In the genomic region with DNA sequence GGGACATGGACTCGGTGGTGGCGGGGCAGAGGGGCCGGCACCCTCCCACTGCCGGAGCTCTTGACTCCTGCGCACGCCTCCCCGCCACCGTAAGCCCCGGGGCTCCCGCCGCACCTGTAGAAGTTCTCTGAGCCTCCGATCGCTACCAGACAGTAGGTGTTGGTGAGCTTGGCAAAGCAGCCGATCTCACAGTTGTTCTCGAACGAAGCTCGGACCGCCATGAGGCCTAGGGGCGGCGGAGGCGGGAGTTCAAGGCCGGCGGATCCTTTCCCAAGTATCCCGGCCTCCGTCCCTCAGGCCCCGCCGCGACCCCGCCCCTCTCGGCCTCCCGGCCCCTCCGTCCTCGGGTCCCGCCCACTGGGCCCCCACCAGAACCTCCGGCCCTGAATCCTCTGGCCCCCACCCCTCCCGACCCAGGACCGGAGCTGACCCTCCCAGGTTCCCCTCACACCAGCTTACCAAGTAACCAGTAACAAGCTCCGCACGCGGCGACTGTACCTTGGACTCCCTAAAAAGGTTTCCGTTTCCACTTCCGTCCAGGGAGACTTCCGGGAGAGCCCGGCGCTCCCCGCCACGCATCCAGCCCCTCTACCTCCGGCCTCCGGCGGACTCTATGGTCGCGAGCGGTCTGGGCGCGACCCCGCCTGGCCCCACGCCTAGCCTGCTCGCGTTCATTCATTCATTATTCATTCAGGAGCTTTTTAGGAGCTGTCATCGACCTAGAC, we compare ENCODE assay signal across 8 cellular contexts. TPM values are rescaled to one million over a fixed set of nuclear protein-coding genes. Genes with fewer than 3 reads are reported as not detected.
DNase-seq lines count a peak whose midpoint lies in the region; TF ChIP-seq lines count a peak whose summit lies in the region.

Gene EIF6 (minus strand): TSS at position 506 of the 725 bp plus-strand sequence. CDS start 285 bp downstream, at position 221.

- H2AFZ ChIP-seq in SU-DHL-6 (ENCODE audit: low read depth, low read length, severe bottlenecking), result peak within 1 kb of the TSS; percentile 96
- H2AFZ ChIP-seq in parathyroid adenoma, result peak within 1 kb of the TSS; percentile 100

- H3K9ac ChIP-seq in SU-DHL-6 (ENCODE audit: low read length) (peak within 1 kb of the TSS; percentile 90), parathyroid adenoma (peak within 1 kb of the TSS; percentile 76)

- in situ Hi-C loops in HAP-1 (cut with MboI; ENCODE audit: low sequenced_read_pairs), result no loop called here

- no peaks in the 10 kb centered on the region for H3K9me2 ChIP-seq in SU-DHL-6 (replicated peaks; ENCODE audit: insufficient read depth, low read length)

- H3K4me1 ChIP-seq in HAP-1, result peaks cover 12% of the 10 kb centered on the region
- H3K4me1 ChIP-seq in cardiac muscle cell (ENCODE audit: low read depth), result peaks cover 6% of the 10 kb centered on the region
- H3K4me1 ChIP-seq in parathyroid adenoma, result peaks cover 3% of the 10 kb centered on the region
- peaks cover 0 to 28% (median 20%) of the 10 kb centered on the region in 4 donors for H3K4me1 ChIP-seq in tibial artery

- H4K20me1 ChIP-seq in SU-DHL-6 (ENCODE audit: low read depth, low read length), result no peaks in the 10 kb centered on the region

- peaks cover 6% of the 10 kb centered on the region for H3F3A ChIP-seq in SU-DHL-6 (ENCODE audit: insufficient read depth)

- TF ChIP-seq CTCF in SU-DHL-6 (IDR thresholded peaks at IDR 0.05; ENCODE audit: insufficient read depth, low read length, poor library complexity, severe bottlenecking), result no peak
- TF ChIP-seq CTCF in cardiac muscle cell (IDR thresholded peaks at IDR 0.05; ENCODE audit: low read depth, low read length), result no peak
- no peak for TF ChIP-seq CTCF in parathyroid adenoma (IDR thresholded peaks at IDR 0.05)
- no peak for TF ChIP-seq CTCF in tibial artery (IDR thresholded peaks at IDR 0.05)

- H3K27ac ChIP-seq in SU-DHL-6 (ENCODE audit: low read depth, low read length) (peak within 1 kb of the TSS; percentile 42), cardiac muscle cell (peak within 1 kb of the TSS; percentile 86), parathyroid adenoma (peak within 1 kb of the TSS; percentile 70), tibial artery (peak within 1 kb of the TSS; percentile 83 to 86)

- H3K79me2 ChIP-seq in SU-DHL-6 (ENCODE audit: insufficient read depth, low read length) (peaks cover 25% of the 10 kb centered on the region), parathyroid adenoma (peaks cover 14% of the 10 kb centered on the region)

- intact Hi-C loops in tibial artery (cut with DNase I; ENCODE audit: low total_unique reads), result no loop called here

- H3K4me3 ChIP-seq in HAP-1 (peak within 1 kb of the TSS; percentile 81), SU-DHL-6 (ENCODE audit: insufficient read depth, low read length, poor library complexity, severe bottlenecking) (peak within 1 kb of the TSS; percentile 85), cardiac muscle cell (peak within 1 kb of the TSS; percentile 64), parathyroid adenoma (ENCODE audit: low read depth, low read length) (peak within 1 kb of the TSS; percentile 85), tibial artery (peak within 1 kb of the TSS; percentile 80 to 99)

- DNase-seq in EL (peak; percentile 92), HAP-1 (ENCODE audit: low spot score in 2 of 2) (peak; percentile 92 to 94), NCI-H1092 (lab: John Stamatoyannopoulos, UW) (peak; percentile 70), cardiac muscle cell (ENCODE audit: low read depth in 1 of 2, low spot score in 1 of 2) (peak; percentile 89 to 95), tibial artery (peak; percentile 74 to 86)
- peak; percentile 59 for DNase-seq in activated naive CD8-positive, alpha-beta T cell treated with anti-CD3 and anti-CD28 coated beads, Interleukin-2, amount 50 U/mL, for 16 hours (ENCODE audit: low read depth, low spot score)

- H3K9me3 ChIP-seq in HAP-1, result no peaks in the 10 kb centered on the region
- no peaks in the 10 kb centered on the region for H3K9me3 ChIP-seq in SU-DHL-6 (ENCODE audit: insufficient read depth, low read length)
- no peaks in the 10 kb centered on the region for H3K9me3 ChIP-seq in cardiac muscle cell (ENCODE audit: low read depth)
- no peaks in the 10 kb centered on the region for H3K9me3 ChIP-seq in parathyroid adenoma (ENCODE audit: control insufficient read depth, low read length)
- H3K9me3 ChIP-seq in tibial artery, result no peaks in the 10 kb centered on the region

- H3K36me3 ChIP-seq in HAP-1 (replicated peaks) (peaks cover 41% of the 10 kb centered on the region), SU-DHL-6 (ENCODE audit: low read length) (0 out of 2 replicates have a peak, but pooled peaks cover 6% of the 10 kb centered on the region), cardiac muscle cell (peaks cover 15% of the 10 kb centered on the region), parathyroid adenoma (ENCODE audit: control insufficient read depth, insufficient read depth, low read length) (no peaks in the 10 kb centered on the region), tibial artery (peaks cover 8 to 29% (median 14%) of the 10 kb centered on the region in 3 donors)

- H3K27me3 ChIP-seq in HAP-1 (ENCODE audit: low read depth) (no peaks in the 10 kb centered on the region; the same call in 1 of the 2 replicates), SU-DHL-6 (ENCODE audit: low read length) (no peaks in the 10 kb centered on the region), cardiac muscle cell (no peaks in the 10 kb centered on the region), parathyroid adenoma (ENCODE audit: control insufficient read depth, insufficient read depth, low read length) (no peaks in the 10 kb centered on the region), tibial artery (no peaks in the 10 kb centered on the region)

- H3K4me2 ChIP-seq in SU-DHL-6 (ENCODE audit: low read depth, low read length, poor library complexity, severe bottlenecking) (peak within 1 kb of the TSS; percentile 80), parathyroid adenoma (ENCODE audit: low read length) (peak within 1 kb of the TSS; percentile 74)

RNA-seq across cellular contexts. Expression of gene EIF6, which starts in this region (rescaled TPM):
- 80.4 and 129 TPM in 2 replicates for total RNA-seq in cardiac muscle cell
- 186 and 203 TPM in 2 replicates for polyA plus RNA-seq in cardiac muscle cell

Comparison
In these comparisons a context has a peak if more than half of its experiments do, and no peak if none do; other contexts are left out.
1. Peak in every context shown above with its lines: DNase-seq, H3K4me3 ChIP-seq and H3K27ac ChIP-seq.